ENCODE assay signal across 21 cellular contexts in the genomic region with DNA sequence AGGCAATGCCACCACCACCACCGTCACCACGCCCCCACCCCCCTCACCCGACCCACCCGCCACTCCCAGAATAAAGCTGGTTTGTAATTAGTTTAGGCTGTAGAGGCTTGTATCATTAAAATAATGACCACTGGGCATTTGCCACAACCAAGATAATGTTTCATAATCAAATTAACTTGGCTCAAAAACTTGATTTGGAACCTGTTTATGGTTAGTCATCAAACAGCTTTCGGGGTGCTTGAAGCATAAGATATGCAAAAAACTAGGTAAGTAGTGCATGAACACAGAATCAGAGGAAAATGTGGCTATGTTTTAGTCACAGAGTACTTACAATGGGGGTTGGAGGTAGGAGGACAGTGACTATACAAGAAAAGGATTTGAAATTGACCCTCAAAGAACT.
DNase-seq lines count a peak whose midpoint lies in the region; ATAC-seq and TF ChIP-seq lines count a peak whose summit lies in the region.
"Had no signal": no experiment of that assay in that cellular context is flagged by ENCODE, and none has a peak within 500 bp of the region (broad histone marks: within the 10 kb centered on the region; RNA-seq: fewer than 3 reads in every experiment).

No MANE protein-coding gene starts in this region.

- WGBS in SK-N-SH (ENCODE audit: low lambda C conversion rate): 36% methylated on average over 5 of the region's 5 CpGs

- TF ChIP-seq CTCF in SK-N-SH (IDR thresholded peaks at IDR 0.05) (no peak), epithelial cell of esophagus (IDR thresholded peaks at IDR 0.05; ENCODE audit: insufficient read depth, low read depth, low read length, missing control alignments) (no peak), neural crest cell (conservative IDR thresholded peaks at IDR 0.05) (no peak)

- no peaks in the 10 kb centered on the region for H3K27me3 Mint-ChIP-seq in neural crest cell (ENCODE audit: low read depth)
- no peaks in the 10 kb centered on the region for H3K27me3 Mint-ChIP-seq in activated T-cell treated with anti-CD3 and anti-CD28 coated beads, Interleukin-2, amount 50 U/mL, for 4 hours (ENCODE audit: low read depth)
- H3K27me3 Mint-ChIP-seq: CD4-positive, alpha-beta memory T cell had no signal

- no peaks in the 10 kb centered on the region for H4K20me1 ChIP-seq in SK-N-SH (ENCODE audit: insufficient read depth)

- no peak for TF ChIP-seq EP300 in SK-N-SH (IDR thresholded peaks at IDR 0.05; ENCODE audit: borderline replicate concordance in 1 of 2, low read depth in 1 of 2, low read length in 1 of 2)

- no peak overlapping the region for H3K4me2 ChIP-seq in SK-N-SH
- H3K4me2 ChIP-seq: A549, GM23338 had no signal

- H3K36me3 ChIP-seq in SK-N-SH (replicated peaks in 1 of 2; ENCODE audit: control insufficient read depth in 1 of 2, insufficient read depth in 2 of 2, low read length in 1 of 2): no peaks in the 10 kb centered on the region

- no peak overlapping the region for H3K9ac ChIP-seq in SK-N-SH

- H3K9me3 Mint-ChIP-seq in neural crest cell: no peaks in the 10 kb centered on the region
- H3K9me3 Mint-ChIP-seq in activated T-cell treated with anti-CD3 and anti-CD28 coated beads, Interleukin-2, amount 50 U/mL, for 4 hours: peaks cover 3% of the 10 kb centered on the region
- H3K9me3 Mint-ChIP-seq: CD4-positive, alpha-beta memory T cell; GM23338; H9 had no signal

- peak; percentile 20 for DNase-seq in SK-N-SH
- peak; percentile 65 for DNase-seq in NCI-H1048 (lab: John Stamatoyannopoulos, UW)
- DNase-seq in epithelial cell of esophagus (ENCODE audit: low read depth): peak; percentile 61
- no peak for DNase-seq in neural crest cell (ENCODE audit: low read depth, low spot score)
- no peak for DNase-seq in activated T-cell treated with anti-CD3 and anti-CD28 coated beads, Interleukin-2, amount 50 U/mL, for 4 hours
- DNase-seq: 8988T; ACHN; AML-193; C1 segment of cervical spinal cord; Calu3; CD4-positive, alpha-beta memory T cell; COR-L47; DMS53; DMS79 treated with DMSO at 0.1 percent for 48 hours; GF-D8; H9 had no signal

- H3K79me2 ChIP-seq in SK-N-SH (ENCODE audit: insufficient read depth): no peaks in the 10 kb centered on the region

- CTCF ChIA-PET in SK-N-SH (lab: Yijun Ruan, JAX): no interaction called here

- POLR2A ChIA-PET in SK-N-SH (lab: Yijun Ruan, JAX): no interaction called here

- H3K36me3 Mint-ChIP-seq in neural crest cell (ENCODE audit: low read depth): no peaks in the 10 kb centered on the region
- H3K36me3 Mint-ChIP-seq in activated T-cell treated with anti-CD3 and anti-CD28 coated beads, Interleukin-2, amount 50 U/mL, for 4 hours (ENCODE audit: insufficient read depth): no peaks in the 10 kb centered on the region
- H3K36me3 Mint-ChIP-seq: CD4-positive, alpha-beta memory T cell had no signal

- no peaks in the 10 kb centered on the region; a peak in 2 of 4 replicates for H3K4me1 ChIP-seq in SK-N-SH (ENCODE audit: control insufficient read depth in 1 of 2, insufficient read depth in 2 of 2, low read depth in 1 of 2, low read length in 1 of 2)
- H3K4me1 ChIP-seq: A549 had no signal

- H3K27me3 ChIP-seq in SK-N-SH (ENCODE audit: insufficient read depth): no peaks in the 10 kb centered on the region; the same call in 1 of the 2 replicates

- no peak for TF ChIP-seq RAD21 in SK-N-SH (IDR thresholded peaks at IDR 0.05; ENCODE audit: low read length)

- H2AFZ ChIP-seq in SK-N-SH (ENCODE audit: low read depth): no peak overlapping the region
- H2AFZ ChIP-seq: GM23338 had no signal

- ATAC-seq in SK-N-SH treated with all-trans-retinoic acid at 6 μM for 48 hours (no peak), HG02623 (IDR thresholded peaks at IDR 0.05; ENCODE audit: unreplicated experiment) (no peak)
- ATAC-seq in activated T-cell treated with anti-CD3 and anti-CD28 coated beads, Interleukin-2, amount 50 U/mL, for 4 hours: no peak
- ATAC-seq: A549, GM23338, HCT116 had no signal

- no peak overlapping the region for H3K4me3 ChIP-seq in SK-N-SH (ENCODE audit: low read depth in 2 of 2, low read length in 1 of 2)
- H3K4me3 ChIP-seq in epithelial cell of esophagus (ENCODE audit: low read length): no peak overlapping the region
- H3K4me3 ChIP-seq: A549, GM23338 had no signal

- no peaks in the 10 kb centered on the region for H3K9me3 ChIP-seq in SK-N-SH
- H3K9me3 ChIP-seq: A549 had no signal

- H3K4me3 Mint-ChIP-seq in neural crest cell: no peak overlapping the region
- H3K4me3 Mint-ChIP-seq in activated T-cell treated with anti-CD3 and anti-CD28 coated beads, Interleukin-2, amount 50 U/mL, for 4 hours: no peak overlapping the region
- H3K4me3 Mint-ChIP-seq: CD4-positive, alpha-beta memory T cell; GM23338; H9 had no signal

- H3K27ac Mint-ChIP-seq in neural crest cell (ENCODE audit: unreplicated experiment): peak overlapping the region; percentile 82
- H3K27ac Mint-ChIP-seq: CD4-positive, alpha-beta memory T cell; GM23338 had no signal

- no peaks in the 10 kb centered on the region for H3K9me2 ChIP-seq in SK-N-SH

- H3K4me1 Mint-ChIP-seq in neural crest cell: peaks cover 22% of the 10 kb centered on the region
- H3K4me1 Mint-ChIP-seq in activated T-cell treated with anti-CD3 and anti-CD28 coated beads, Interleukin-2, amount 50 U/mL, for 4 hours (ENCODE audit: low read depth): no peaks in the 10 kb centered on the region
- H3K4me1 Mint-ChIP-seq: CD4-positive, alpha-beta memory T cell had no signal

- no peaks in the 10 kb centered on the region for H3F3A ChIP-seq in SK-N-SH (replicated peaks; ENCODE audit: insufficient read depth)

- no peak overlapping the region for H3K27ac ChIP-seq in SK-N-SH (ENCODE audit: low read depth in 2 of 2, low read length in 1 of 2)
- H3K27ac ChIP-seq: A549 had no signal

TF ChIP-seq in SK-N-SH, 30 proteins besides CTCF, POLR2A, EP300 and RAD21 (continues in another document):
- no peak for TF ChIP-seq FOXM1 (IDR thresholded peaks at IDR 0.05; ENCODE audit: low read depth)
- TF ChIP-seq JUND (IDR thresholded peaks at IDR 0.05): no peak
- TF ChIP-seq, protein P1, sequence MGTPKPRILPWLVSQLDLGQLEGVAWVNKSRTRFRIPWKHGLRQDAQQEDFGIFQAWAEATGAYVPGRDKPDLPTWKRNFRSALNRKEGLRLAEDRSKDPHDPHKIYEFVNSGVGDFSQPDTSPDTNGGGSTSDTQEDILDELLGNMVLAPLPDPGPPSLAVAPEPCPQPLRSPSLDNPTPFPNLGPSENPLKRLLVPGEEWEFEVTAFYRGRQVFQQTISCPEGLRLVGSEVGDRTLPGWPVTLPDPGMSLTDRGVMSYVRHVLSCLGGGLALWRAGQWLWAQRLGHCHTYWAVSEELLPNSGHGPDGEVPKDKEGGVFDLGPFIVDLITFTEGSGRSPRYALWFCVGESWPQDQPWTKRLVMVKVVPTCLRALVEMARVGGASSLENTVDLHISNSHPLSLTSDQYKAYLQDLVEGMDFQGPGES (IDR thresholded peaks at IDR 0.05; ENCODE audit: low read depth, low read length): no peak
- no peak for TF ChIP-seq NFIC (IDR thresholded peaks at IDR 0.05; ENCODE audit: borderline replicate concordance)
- no peak for TF ChIP-seq RFX5 (IDR thresholded peaks at IDR 0.05; ENCODE audit: low read length)
- TF ChIP-seq MEF2A (IDR thresholded peaks at IDR 0.05; ENCODE audit: borderline replicate concordance, low read depth): no peak
- TF ChIP-seq, protein P2, sequence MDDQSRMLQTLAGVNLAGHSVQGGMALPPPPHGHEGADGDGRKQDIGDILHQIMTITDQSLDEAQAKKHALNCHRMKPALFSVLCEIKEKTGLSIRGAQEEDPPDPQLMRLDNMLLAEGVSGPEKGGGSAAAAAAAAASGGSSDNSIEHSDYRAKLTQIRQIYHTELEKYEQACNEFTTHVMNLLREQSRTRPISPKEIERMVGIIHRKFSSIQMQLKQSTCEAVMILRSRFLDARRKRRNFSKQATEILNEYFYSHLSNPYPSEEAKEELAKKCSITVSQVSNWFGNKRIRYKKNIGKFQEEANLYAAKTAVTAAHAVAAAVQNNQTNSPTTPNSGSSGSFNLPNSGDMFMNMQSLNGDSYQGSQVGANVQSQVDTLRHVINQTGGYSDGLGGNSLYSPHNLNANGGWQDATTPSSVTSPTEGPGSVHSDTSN (IDR thresholded peaks at IDR 0.05): no peak
- no peak for TF ChIP-seq SMC3 (IDR thresholded peaks at IDR 0.05; ENCODE audit: low read depth, low read length)
- TF ChIP-seq TAF1 (IDR thresholded peaks at IDR 0.05; ENCODE audit: borderline replicate concordance, low read depth, low read length): no peak
- no peak for TF ChIP-seq SIN3A (IDR thresholded peaks at IDR 0.05; ENCODE audit: borderline replicate concordance, low read depth, low read length)

TF ChIP-seq in SK-N-SH treated with all-trans-retinoic acid at 6 μM for 48 hours, 23 proteins besides CTCF, POLR2A, EP300 and RAD21:
- TF ChIP-seq ZC3H10 (CRISPR knock-in tag; IDR thresholded peaks at IDR 0.05) (no peak), OSR1 (CRISPR knock-in tag; IDR thresholded peaks at IDR 0.05) (no peak), SNAI2 (CRISPR knock-in tag; IDR thresholded peaks at IDR 0.05) (no peak)

Comparison
In these comparisons a context has a peak if more than half of its experiments do, and no peak if none do; other contexts are left out.
1. DNase-seq: peak in SK-N-SH (single experiment), NCI-H1048 (single experiment) and epithelial cell of esophagus (single experiment); none in neural crest cell (single experiment) and activated T-cell treated with anti-CD3 and anti-CD28 coated beads, Interleukin-2, amount 50 U/mL, for 4 hours (single experiment).